In the genomic region with DNA sequence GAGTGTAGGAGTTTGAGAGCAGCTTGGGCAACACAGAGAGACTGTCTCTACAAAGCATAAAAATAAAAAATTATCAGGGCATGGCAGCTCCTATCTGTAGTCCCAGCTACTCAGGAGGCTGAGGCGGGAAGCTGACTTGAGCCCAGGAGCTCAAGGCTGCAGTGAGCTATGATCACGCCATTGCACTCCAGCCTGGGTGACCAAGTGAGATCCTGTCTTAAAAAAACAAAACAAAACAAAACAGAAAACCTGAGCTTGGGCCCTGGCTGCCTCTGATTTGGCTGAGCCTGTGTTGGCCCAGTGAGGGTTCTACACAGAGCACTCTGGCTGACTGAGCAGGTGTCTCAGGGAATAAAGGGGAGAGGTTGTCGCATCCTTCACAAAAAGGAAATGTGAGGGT, we compare ENCODE assay signal across 27 cellular contexts. TPM values are rescaled to one million over a fixed set of nuclear protein-coding genes. Genes with fewer than 3 reads are reported as not detected.
DNase-seq lines count a peak whose midpoint lies in the region; ATAC-seq, FAIRE-seq and TF ChIP-seq lines count a peak whose summit lies in the region.
"Had no signal": no experiment of that assay in that cellular context is flagged by ENCODE, and none has a peak within 500 bp of the region (broad histone marks: within the 10 kb centered on the region; RNA-seq: fewer than 3 reads in every experiment).

No MANE protein-coding gene starts in this region.

- H3K4me2 ChIP-seq in endothelial cell of umbilical vein (ENCODE audit: insufficient read depth, low read length): no peak overlapping the region
- H3K4me2 ChIP-seq: A549; BLaER1 treated with 17β-estradiol and CSF1 and Interleukin-3, amounts not matched to agents 10 nM and 100 nM; GM23338 had no signal

- H4K20me1 ChIP-seq in endothelial cell of umbilical vein (replicated peaks; ENCODE audit: control insufficient read depth, extremely low read depth, insufficient read depth, low read length): no peaks in the 10 kb centered on the region
- H4K20me1 ChIP-seq: BLaER1 treated with 17β-estradiol and CSF1 and Interleukin-3, amounts not matched to agents 10 nM and 100 nM had no signal

- H3K9ac ChIP-seq in endothelial cell of umbilical vein (replicated peaks; ENCODE audit: extremely low read depth, insufficient read depth, low read length): no peak overlapping the region
- H3K9ac ChIP-seq: BLaER1 treated with 17β-estradiol and CSF1 and Interleukin-3, amounts not matched to agents 10 nM and 100 nM had no signal

- no peak for TF ChIP-seq POLR2A in endothelial cell of umbilical vein (IDR thresholded peaks at IDR 0.05; ENCODE audit: low read depth, low read length)
- no peak for TF ChIP-seq POLR2A in breast epithelium (IDR thresholded peaks at IDR 0.05)

- no peaks in the 10 kb centered on the region for H3K9me3 Mint-ChIP-seq in stimulated activated effector memory CD8-positive, alpha-beta T cell treated with anti-CD3 and anti-CD28 coated beads, Interleukin-12 subunit alpha, Interleukin-12 subunit beta, amount 100 ng/mL, for 72 hours
- H3K9me3 Mint-ChIP-seq: CD4-positive, alpha-beta T cell; CD8-positive, alpha-beta memory T cell; GM23338; H9 had no signal

- H3K4me3 Mint-ChIP-seq in stimulated activated effector memory CD8-positive, alpha-beta T cell treated with anti-CD3 and anti-CD28 coated beads, Interleukin-12 subunit alpha, Interleukin-12 subunit beta, amount 100 ng/mL, for 72 hours: no peak overlapping the region
- H3K4me3 Mint-ChIP-seq: CD14-positive monocyte; CD4-positive, alpha-beta T cell; CD8-positive, alpha-beta memory T cell; GM23338; H9 had no signal

- H3K9me3 ChIP-seq in endothelial cell of umbilical vein (replicated peaks; ENCODE audit: control insufficient read depth, insufficient read depth, low read length) (no peaks in the 10 kb centered on the region), breast epithelium (no peaks in the 10 kb centered on the region), lower lobe of right lung (no peaks in the 10 kb centered on the region)
- H3K9me3 ChIP-seq: A549; BE2C; BLaER1 treated with 17β-estradiol and CSF1 and Interleukin-3, amounts not matched to agents 10 nM and 100 nM had no signal

- no TSS peak for BruUV-seq in endothelial cell of umbilical vein (replicated peaks; lab: Mats Ljungman, UMichigan)

- no peak for TF ChIP-seq CTCF in endothelial cell of umbilical vein (IDR thresholded peaks at IDR 0.05; ENCODE audit: extremely low read depth in 1 of 2, insufficient read depth in 1 of 2, low read depth in 1 of 2, low read length in 2 of 2)
- TF ChIP-seq CTCF in breast epithelium (IDR thresholded peaks at IDR 0.05): no peak
- TF ChIP-seq CTCF in lower lobe of right lung (IDR thresholded peaks at IDR 0.05): no peak

- no peak for ATAC-seq in stimulated activated effector memory CD8-positive, alpha-beta T cell treated with anti-CD3 and anti-CD28 coated beads, Interleukin-12 subunit alpha, Interleukin-12 subunit beta, amount 100 ng/mL, for 72 hours
- ATAC-seq in lower lobe of right lung: no peak
- ATAC-seq: A549, GM12878, GM23338, HCT116 had no signal

- peak overlapping the region; percentile 40 for H3K27ac Mint-ChIP-seq in stimulated activated effector memory CD8-positive, alpha-beta T cell treated with anti-CD3 and anti-CD28 coated beads, Interleukin-12 subunit alpha, Interleukin-12 subunit beta, amount 100 ng/mL, for 72 hours
- H3K27ac Mint-ChIP-seq: CD14-positive monocyte; CD4-positive, alpha-beta T cell; GM23338 had no signal

- no peaks in the 10 kb centered on the region for H3K36me3 Mint-ChIP-seq in stimulated activated effector memory CD8-positive, alpha-beta T cell treated with anti-CD3 and anti-CD28 coated beads, Interleukin-12 subunit alpha, Interleukin-12 subunit beta, amount 100 ng/mL, for 72 hours
- H3K36me3 Mint-ChIP-seq: CD14-positive monocyte; CD8-positive, alpha-beta memory T cell had no signal

- H3K27me3 ChIP-seq in endothelial cell of umbilical vein (ENCODE audit: control insufficient read depth in 2 of 2, insufficient read depth in 2 of 2, low read length in 2 of 2): no peaks in the 10 kb centered on the region
- H3K27me3 ChIP-seq in breast epithelium: no peaks in the 10 kb centered on the region
- no peaks in the 10 kb centered on the region for H3K27me3 ChIP-seq in lower lobe of right lung (ENCODE audit: low read depth)
- H3K27me3 ChIP-seq: BE2C; BLaER1 treated with 17β-estradiol and CSF1 and Interleukin-3, amounts not matched to agents 10 nM and 100 nM had no signal

- H3K36me3 ChIP-seq in endothelial cell of umbilical vein (ENCODE audit: control insufficient read depth in 2 of 2, extremely low read depth in 1 of 2, insufficient read depth in 2 of 2, low read length in 2 of 2) (no peaks in the 10 kb centered on the region), breast epithelium (no peaks in the 10 kb centered on the region), lower lobe of right lung (no peaks in the 10 kb centered on the region)
- H3K36me3 ChIP-seq: BE2C; BLaER1 treated with 17β-estradiol and CSF1 and Interleukin-3, amounts not matched to agents 10 nM and 100 nM had no signal

- H3K4me1 ChIP-seq in endothelial cell of umbilical vein (ENCODE audit: control insufficient read depth, extremely low read depth, insufficient read depth, low read length): no peaks in the 10 kb centered on the region
- no peaks in the 10 kb centered on the region for H3K4me1 ChIP-seq in breast epithelium
- no peaks in the 10 kb centered on the region for H3K4me1 ChIP-seq in lower lobe of right lung
- H3K4me1 ChIP-seq: A549, BE2C had no signal

- no peaks in the 10 kb centered on the region for H3K4me1 Mint-ChIP-seq in stimulated activated effector memory CD8-positive, alpha-beta T cell treated with anti-CD3 and anti-CD28 coated beads, Interleukin-12 subunit alpha, Interleukin-12 subunit beta, amount 100 ng/mL, for 72 hours
- H3K4me1 Mint-ChIP-seq: CD14-positive monocyte; CD8-positive, alpha-beta memory T cell; GM23338; H9 had no signal

- peak; percentile 77 for FAIRE-seq in endothelial cell of umbilical vein (lab: Jason Lieb, UNC)
- FAIRE-seq: A549, D721Med, GM12878, GM18507 had no signal

- CTCF ChIA-PET in endothelial cell of umbilical vein (lab: Charles Lee): interaction anchor here (0.5 to 1.3 kb wide), 2 partner anchors 26 to 81 kb away, joined by 3 to 4 read pairs; no protein-coding TSS in a partner anchor

- POLR2A ChIA-PET in endothelial cell of umbilical vein (lab: Charles Lee): no interaction called here

- dilution Hi-C loops in endothelial cell of umbilical vein (cut with MboI; ENCODE audit: extremely low pct_ligation_motif_present, low sequenced_read_pairs): no loop called here

- no peaks in the 10 kb centered on the region for H3K79me2 ChIP-seq in endothelial cell of umbilical vein (ENCODE audit: control insufficient read depth, insufficient read depth, low read length)

- no peak overlapping the region for H2AFZ ChIP-seq in endothelial cell of umbilical vein (ENCODE audit: low read depth, low read length)
- H2AFZ ChIP-seq: GM23338 had no signal

- H3K4me3 ChIP-seq in endothelial cell of umbilical vein (replicated peaks in 1 of 3; ENCODE audit: insufficient read depth in 1 of 3, low read depth in 1 of 3, low read length in 3 of 3) (no peak overlapping the region), breast epithelium (no peak overlapping the region), lower lobe of right lung (no peak overlapping the region)
- H3K4me3 ChIP-seq: A549; BLaER1 treated with 17β-estradiol and CSF1 and Interleukin-3, amounts not matched to agents 10 nM and 100 nM; GM12878; GM23338 had no signal

- H3K27ac ChIP-seq in endothelial cell of umbilical vein (ENCODE audit: insufficient read depth, low read depth, low read length) (no peak overlapping the region), breast epithelium (no peak overlapping the region), lower lobe of right lung (no peak overlapping the region)
- H3K27ac ChIP-seq: A549; BLaER1 treated with 17β-estradiol and CSF1 and Interleukin-3, amounts not matched to agents 10 nM and 100 nM had no signal

- intact Hi-C loops in endothelial cell of umbilical vein (cut with micrococcal nuclease): no loop called here
- intact Hi-C loops in breast epithelium (cut with DNase I; ENCODE audit: low total_unique reads): no loop called here
- intact Hi-C loops in lower lobe of right lung (cut with DNase I): no loop called here

- no peaks in the 10 kb centered on the region for H3K9me1 ChIP-seq in endothelial cell of umbilical vein (replicated peaks; ENCODE audit: control insufficient read depth, extremely low read depth, insufficient read depth, low read length)

- peak; percentile 4 for DNase-seq in activated CD8-positive, alpha-beta memory T cell treated with anti-CD3 and anti-CD28 coated beads, Interleukin-2, amount 50 U/mL, for 48 hours
- DNase-seq in activated CD8-positive, alpha-beta memory T cell treated with anti-CD3 and anti-CD28 coated beads, Interleukin-2, amount 50 U/mL, for 4 hours: no peak
- no peak for DNase-seq in endothelial cell of umbilical vein (ENCODE audit: low read depth, low spot score)
- DNase-seq in stimulated activated effector memory CD8-positive, alpha-beta T cell treated with anti-CD3 and anti-CD28 coated beads, Interleukin-12 subunit alpha, Interleukin-12 subunit beta, amount 100 ng/mL, for 72 hours (ENCODE audit: low spot score in 2 of 2): no peak
- no peak for DNase-seq in kidney tubule cell (ENCODE audit: low spot score)
- DNase-seq in breast epithelium (ENCODE audit: low spot score in 2 of 2): no peak
- DNase-seq in lower lobe of right lung: no peak
- DNase-seq: 8988T; ACHN; AML-193; BE2C; CD4-positive, alpha-beta T cell; CD8-positive, alpha-beta memory T cell; DMS 273 treated with DMSO at 0.1 percent for 48 hours; DMS79; EL; GDM1; H9 had no signal

TF ChIP-seq in endothelial cell of umbilical vein, 7 proteins besides CTCF, POLR2A, EP300 and RAD21 (continues in another document):
- no peak for TF ChIP-seq GATA2 (IDR thresholded peaks at IDR 0.05; ENCODE audit: insufficient read depth, insufficient read length, low read depth, low read length)
- TF ChIP-seq FOS (IDR thresholded peaks at IDR 0.05; ENCODE audit: borderline replicate concordance, insufficient read depth, low read length): no peak
- TF ChIP-seq POLR2AphosphoS5 (IDR thresholded peaks at IDR 0.05; ENCODE audit: insufficient read depth, low read depth, low read length): no peak
- TF ChIP-seq JUN (IDR thresholded peaks at IDR 0.05; ENCODE audit: borderline replicate concordance, insufficient read depth, insufficient read length, low read depth): no peak

RNA-seq across cellular contexts. Expression of a gene that starts 8.0 kb away (rescaled TPM):
- not detected in 2 replicates for total RNA-seq in endothelial cell of umbilical vein
- polyA plus RNA-seq in endothelial cell of umbilical vein: 0.06 TPM in 1 of 2 replicates, not detected in the other
- polyA plus RNA-seq in endothelial cell of umbilical vein (2011; cell fraction: cytosol; rRNA removed): 0.08 TPM in 1 of 2 replicates, not detected in the other
- polyA plus RNA-seq in endothelial cell of umbilical vein (2011; cell fraction: nucleus; rRNA removed): 0.39 and 0.43 TPM in 2 replicates
- polyA plus RNA-seq in endothelial cell of umbilical vein (2012): not detected in 2 replicates
- polyA minus RNA-seq in endothelial cell of umbilical vein: 0.76 TPM in 1 of 2 replicates, not detected in the other
- not detected for polyA minus RNA-seq in endothelial cell of umbilical vein (2011; cell fraction: cytosol; rRNA and poly(A)+ RNA removed)
- 0.29 and 0.67 TPM in 2 replicates for polyA minus RNA-seq in endothelial cell of umbilical vein (2011; cell fraction: nucleus; rRNA and poly(A)+ RNA removed)
- under 1 TPM; 0.29 to 0.48 (median 0.33) TPM for total RNA-seq in breast epithelium
- total RNA-seq in lower lobe of right lung: 0.32 TPM
- total RNA-seq: GM23338, H4, H9 had no signal
- polyA plus RNA-seq: CD14-positive monocyte; CD8-positive, alpha-beta memory T cell; GM12878 had no signal
